In the genomic region with DNA sequence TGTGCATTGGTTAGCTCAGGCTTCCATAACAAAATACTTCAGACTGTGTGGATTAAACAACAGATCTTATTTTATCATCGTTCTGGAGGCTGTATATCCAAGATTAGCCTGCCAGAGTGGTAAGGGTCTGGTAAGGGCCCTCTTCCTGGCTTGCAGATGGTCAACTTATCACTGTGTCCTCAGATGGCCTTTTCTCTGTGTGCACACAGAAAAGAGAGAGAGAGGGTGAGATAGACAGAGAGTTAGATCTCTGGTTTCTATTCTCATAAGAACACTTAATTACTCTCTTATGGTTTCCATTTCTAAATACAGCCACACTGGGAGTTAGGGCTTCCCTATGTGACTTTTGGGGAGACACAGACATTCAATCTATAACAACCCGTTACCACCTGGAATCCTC, we compare ENCODE assay signal across 19 cellular contexts.
DNase-seq lines count a peak whose midpoint lies in the region; ATAC-seq, FAIRE-seq and TF ChIP-seq lines count a peak whose summit lies in the region.
"Had no signal": no experiment of that assay in that cellular context is flagged by ENCODE, and none has a peak within 500 bp of the region (broad histone marks: within the 10 kb centered on the region; RNA-seq: fewer than 3 reads in every experiment).

No MANE protein-coding gene starts in this region.

- TF ChIP-seq RAD21 in GM12878 (IDR thresholded peaks at IDR 0.05; ENCODE audit: insufficient read depth, low read depth, low read length) = no peak

- peak; percentile 77 for ATAC-seq in GM19463 (IDR thresholded peaks at IDR 0.05; ENCODE audit: unreplicated experiment)
- ATAC-seq in HG03066 (IDR thresholded peaks at IDR 0.05; ENCODE audit: low read depth, unreplicated experiment) = peak; percentile 67
- ATAC-seq in GM12878 = peak; percentile 84
- no peak for ATAC-seq in GM21515 (IDR thresholded peaks at IDR 0.05; ENCODE audit: unreplicated experiment)
- ATAC-seq: PC-3 had no signal

- FAIRE-seq in GM12878 (lab: Jason Lieb, UNC) = no peak
- FAIRE-seq: GM12891, H54 had no signal

- RAD21 ChIA-PET in GM12878 (lab: Charles Lee; ENCODE audit: unreplicated experiment) = interaction anchor here (0.6 to 2.1 kb wide), 9 partner anchors 11 to 781 kb away, joined by 3 to 10 read pairs (median 4); no protein-coding TSS in a partner anchor

- no peak overlapping the region for H3K27ac ChIP-seq in GM12878 (ENCODE audit: control insufficient read depth, insufficient read depth)
- H3K27ac ChIP-seq: C4-2B had no signal

- no peaks in the 10 kb centered on the region for H3K9me3 ChIP-seq in GM12878 (replicated peaks; ENCODE audit: control insufficient read depth, insufficient read depth, low read length)
- H3K9me3 ChIP-seq: Caco-2 had no signal

- H4K20me1 ChIP-seq in GM12878 (ENCODE audit: control insufficient read depth, insufficient read depth) = no peaks in the 10 kb centered on the region

- H3K36me3 ChIP-seq in GM12878 (ENCODE audit: control insufficient read depth in 2 of 2, insufficient read depth in 2 of 2, low read length in 1 of 2) = peaks cover 0 to 2% of the 10 kb centered on the region in 2 experiments; a peak in 2 of 4 replicates

- WGBS in GM12878 (ENCODE audit: insufficient coverage, insufficient replicate concordance, low lambda C conversion rate, missing lambda C conversion rate) = 9% methylated on average over 2 of the region's 2 CpGs

- H3K79me2 ChIP-seq in GM12878 (ENCODE audit: control insufficient read depth, insufficient read depth, low read length) = no peaks in the 10 kb centered on the region

- POLR2A ChIA-PET in GM12878 (lab: Charles Lee) = interaction anchor here (0.7 to 1.0 kb wide), 2 partner anchors 11 to 13 kb away, joined by 4 to 5 read pairs; no protein-coding TSS in a partner anchor

- no peak overlapping the region for H3K4me2 ChIP-seq in GM12878 (ENCODE audit: control insufficient read depth, insufficient read depth)

- no peak for TF ChIP-seq POLR2A in GM12878 (IDR thresholded peaks at IDR 0.05; ENCODE audit: low read depth, low read length)

- in situ Hi-C loops in GM12878 (cut with MboI) = no loop called here

- BruUV-seq in GM12878 (replicated peaks; lab: Mats Ljungman, UMichigan) = no TSS peak

- no peak overlapping the region for H3K4me3 ChIP-seq in GM12878

- CTCF ChIA-PET in GM12878 (lab: Yijun Ruan, JAX) = interaction anchor here (0.7 to 1.6 kb wide), 6 partner anchors 14 to 334 kb away, joined by 3 to 4 read pairs (median 4); no protein-coding TSS in a partner anchor

- SMC1A ChIA-PET in GM12878 (lab: Charles Lee; ENCODE audit: uncharacterized antibody, unreplicated experiment) = interaction anchor here (0.8 to 3.0 kb wide), 7 partner anchors 10 to 104 kb away, joined by 3 to 16 read pairs (median 4); no protein-coding TSS in a partner anchor

- DNase-seq in NCI-H82 (lab: John Stamatoyannopoulos, UW) (peak; percentile 28), NCI-H82 treated with DMSO at 0.1 percent for 48 hours (lab: John Stamatoyannopoulos, UW; ENCODE audit: unreplicated experiment) (no peak), GM12878 (ENCODE audit: low read depth, low spot score) (no peak), HuH-7.5 (ENCODE audit: low spot score) (no peak), DMS 273 treated with DMSO at 0.1 percent for 48 hours (lab: John Stamatoyannopoulos, UW) (no peak)
- DNase-seq: 8988T, Caco-2, IMR-90, NCI-H1417, NCI-H1930, NCI-H2171, PC-3, T-helper 1 cell had no signal

- no peaks in the 10 kb centered on the region for H3K27me3 ChIP-seq in GM12878 (replicated peaks in 1 of 2; ENCODE audit: control insufficient read depth in 2 of 2, insufficient read depth in 2 of 2, low read length in 1 of 2)

- TF ChIP-seq CTCF in GM12878 (IDR thresholded peaks at IDR 0.05 in 2 of 3, conservative IDR thresholded peaks at IDR 0.05 in 1 of 3; ENCODE audit: control insufficient read depth in 2 of 3, extremely low read depth in 1 of 3, insufficient read depth in 1 of 3, low read depth in 3 of 3, low read length in 3 of 3) = no peak

- intact Hi-C loops in GM12878 (cut with micrococcal nuclease; ENCODE audit: unreplicated experiment) = loop anchor here (10.0 kb wide), 3 partner anchors 336 to 1236 kb away; no protein-coding TSS in a partner anchor

- H2AFZ ChIP-seq in GM12878 (ENCODE audit: control insufficient read depth, low read depth, low read length) = no peak overlapping the region

- TF ChIP-seq EP300 in GM12878 (IDR thresholded peaks at IDR 0.05; ENCODE audit: borderline replicate concordance in 1 of 2, control insufficient read depth in 1 of 2, low read depth in 2 of 2, low read length in 2 of 2) = no peak

- H3K4me1 ChIP-seq in GM12878 (ENCODE audit: control insufficient read depth, insufficient read depth, low read length) = no peaks in the 10 kb centered on the region

- no peak overlapping the region for H3K9ac ChIP-seq in GM12878 (ENCODE audit: control insufficient read depth, insufficient read depth, low read length)

TF ChIP-seq in GM12878, 131 proteins besides CTCF, POLR2A, EP300 and RAD21:
- TF ChIP-seq BCL11A (IDR thresholded peaks at IDR 0.05; ENCODE audit: low read depth, low read length) (0 out of 2 replicates have a peak, but pooled peaks have one; percentile 15), RUNX3 (IDR thresholded peaks at IDR 0.05; ENCODE audit: low read length) (peak; percentile 40; the same call in 1 of the 2 replicates), SREBF2 (IDR thresholded peaks at IDR 0.05; ENCODE audit: low read length) (no peak), CREM (IDR thresholded peaks at IDR 0.05; ENCODE audit: low read depth) (0 out of 2 replicates have a peak, but pooled peaks have one; percentile 25), MTA2 (IDR thresholded peaks at IDR 0.05; ENCODE audit: low read depth) (peak; percentile 44; the same call in 1 of the 2 replicates), NFIC (IDR thresholded peaks at IDR 0.05; ENCODE audit: low read depth, low read length) (peak; percentile 43; the same call in 1 of the 2 replicates), IKZF1 (conservative IDR thresholded peaks at IDR 0.05) (peak; percentile 29; the same call in 1 of the 2 replicates), IKZF2 (IDR thresholded peaks at IDR 0.05) (peak in 1 of 2 experiments; percentile 28; a peak in 1 of 4 replicates), SREBF1 (IDR thresholded peaks at IDR 0.05; ENCODE audit: low read length) (no peak)
